Comparison of ENCODE assay signal across 9 cellular contexts in genomic region chr15:92693922-92694331, GRCh38. TPM values are rescaled to one million over a fixed set of nuclear protein-coding genes. Genes with fewer than 3 reads are reported as not detected.
DNase-seq lines count a peak whose midpoint lies in the region; ATAC-seq and TF ChIP-seq lines count a peak whose summit lies in the region.
"Had no signal": no experiment of that assay in that cellular context is flagged by ENCODE, and none has a peak within 500 bp of the region (broad histone marks: within the 10 kb centered on the region; RNA-seq: fewer than 3 reads in every experiment).

No MANE protein-coding gene starts in this region.

- H3K4me2 ChIP-seq in neural progenitor cell = no peak overlapping the region

- H3K4me3 ChIP-seq in MG63 (no peak overlapping the region), neural progenitor cell (no peak overlapping the region), tibial nerve (no peak overlapping the region)

- no peak for ATAC-seq in effector memory CD8-positive, alpha-beta T cell (replicated peaks)

- no peaks in the 10 kb centered on the region for H3K79me2 ChIP-seq in neural progenitor cell (ENCODE audit: low read depth)

- peaks cover 3% of the 10 kb centered on the region for H3K4me1 Mint-ChIP-seq in neural progenitor cell
- H3K4me1 Mint-ChIP-seq in effector memory CD8-positive, alpha-beta T cell (ENCODE audit: low read depth in 2 of 2) = peaks cover 0 to 3% of the 10 kb centered on the region in 2 donors
- H3K4me1 Mint-ChIP-seq: central memory CD8-positive, alpha-beta T cell had no signal

- peak; percentile 65 for TF ChIP-seq CTCF in neural progenitor cell (IDR thresholded peaks at IDR 0.05)
- no peak for TF ChIP-seq CTCF in tibial nerve (IDR thresholded peaks at IDR 0.05)

- peaks cover 4% of the 10 kb centered on the region for H3K27me3 Mint-ChIP-seq in neural progenitor cell (ENCODE audit: insufficient read depth, low read depth)
- H3K27me3 Mint-ChIP-seq in effector memory CD8-positive, alpha-beta T cell = peaks cover 59 to 67% of the 10 kb centered on the region in 2 donors

- H3K36me3 ChIP-seq in MG63 (no peaks in the 10 kb centered on the region), neural progenitor cell (no peaks in the 10 kb centered on the region), tibial nerve (no peaks in the 10 kb centered on the region)

- no peak for TF ChIP-seq POLR2A in tibial nerve (IDR thresholded peaks at IDR 0.05)

- H3K27ac ChIP-seq in neural progenitor cell (no peak overlapping the region), tibial nerve (no peak overlapping the region)

- H3K9me3 ChIP-seq in MG63 = peaks cover 12% of the 10 kb centered on the region
- no peaks in the 10 kb centered on the region for H3K9me3 ChIP-seq in neural progenitor cell (ENCODE audit: low read depth)
- peaks cover 0 to 2% (median 0%) of the 10 kb centered on the region in 4 donors for H3K9me3 ChIP-seq in tibial nerve

- H3K36me3 Mint-ChIP-seq in neural progenitor cell = peaks cover 3% of the 10 kb centered on the region
- no peaks in the 10 kb centered on the region for H3K36me3 Mint-ChIP-seq in effector memory CD8-positive, alpha-beta T cell (ENCODE audit: insufficient read depth)

- WGBS in tibial nerve, 2 donors = 59 to 79% methylated on average over 3 of the region's 3 CpGs

- H3F3A ChIP-seq in neural progenitor cell (ENCODE audit: low read depth) = no peaks in the 10 kb centered on the region

- no peaks in the 10 kb centered on the region for H4K20me1 ChIP-seq in neural progenitor cell (ENCODE audit: low read depth)

- no peaks in the 10 kb centered on the region for H3K27me3 ChIP-seq in MG63
- no peaks in the 10 kb centered on the region for H3K27me3 ChIP-seq in neural progenitor cell
- H3K27me3 ChIP-seq in tibial nerve = no peaks in the 10 kb centered on the region

- no peak for TF ChIP-seq EP300 in tibial nerve (IDR thresholded peaks at IDR 0.05)

- no peak overlapping the region for H3K9ac ChIP-seq in neural progenitor cell

- H3K27ac Mint-ChIP-seq in neural progenitor cell = no peak overlapping the region
- no peak overlapping the region for H3K27ac Mint-ChIP-seq in effector memory CD8-positive, alpha-beta T cell

- H3K4me3 Mint-ChIP-seq in neural progenitor cell = no peak overlapping the region
- H3K4me3 Mint-ChIP-seq in effector memory CD8-positive, alpha-beta T cell = no peak overlapping the region
- H3K4me3 Mint-ChIP-seq: central memory CD8-positive, alpha-beta T cell had no signal

- H3K4me1 ChIP-seq in neural progenitor cell = no peaks in the 10 kb centered on the region
- H3K4me1 ChIP-seq in tibial nerve = no peaks in the 10 kb centered on the region

- H2AFZ ChIP-seq in neural progenitor cell (replicated peaks) = peak overlapping the region; percentile 34

- DNase-seq in NCI-H2171 treated with DMSO at 0.1 percent for 48 hours (lab: John Stamatoyannopoulos, UW) = peak; percentile 16
- no peak for DNase-seq in NCI-H2171 (lab: John Stamatoyannopoulos, UW)
- peak; percentile 30 for DNase-seq in MG63
- peak; percentile 47 for DNase-seq in cerebellar cortex (ENCODE audit: low spot score)
- DNase-seq in neural progenitor cell (ENCODE audit: low spot score) = peak; percentile 75
- no peak for DNase-seq in tibial nerve (ENCODE audit: low spot score in 2 of 2)
- DNase-seq in effector memory CD8-positive, alpha-beta T cell = no peak
- DNase-seq in activated CD4-positive, alpha-beta T cell treated with anti-CD3 and anti-CD28 coated beads for 48 hours = no peak

- peaks cover 16% of the 10 kb centered on the region for H3K9me3 Mint-ChIP-seq in neural progenitor cell
- no peaks in the 10 kb centered on the region for H3K9me3 Mint-ChIP-seq in effector memory CD8-positive, alpha-beta T cell

RNA-seq across cellular contexts. Expression of gene FAM174B, which starts 38.4 kb away (rescaled TPM):
- total RNA-seq in MG63 (2014; rRNA removed; shearing (Covaris generic); ENCODE audit: low replicate concordance) = 3.0 and 5.5 TPM in 2 replicates
- total RNA-seq in neural progenitor cell (ENCODE audit: low replicate concordance) (8.6 and 10.1 TPM in 2 replicates), tibial nerve (10 to 100 TPM in 2 of 4 donors, 1 to 10 TPM in 2; 6.6 to 16.5 (median 9.7) TPM)

Comparison
In these comparisons a context has a peak if more than half of its experiments do, and no peak if none do; other contexts are left out.
1. DNase-seq: peak in NCI-H2171 treated with DMSO at 0.1 percent for 48 hours (single experiment), MG63 (single experiment), cerebellar cortex (single experiment) and neural progenitor cell (single experiment); none in NCI-H2171 (single experiment), tibial nerve (0 of 2), effector memory CD8-positive, alpha-beta T cell (0 of 3) and activated CD4-positive, alpha-beta T cell treated with anti-CD3 and anti-CD28 coated beads for 48 hours (single experiment).